ENCODE assay signal across 20 cellular contexts in the genomic region with DNA sequence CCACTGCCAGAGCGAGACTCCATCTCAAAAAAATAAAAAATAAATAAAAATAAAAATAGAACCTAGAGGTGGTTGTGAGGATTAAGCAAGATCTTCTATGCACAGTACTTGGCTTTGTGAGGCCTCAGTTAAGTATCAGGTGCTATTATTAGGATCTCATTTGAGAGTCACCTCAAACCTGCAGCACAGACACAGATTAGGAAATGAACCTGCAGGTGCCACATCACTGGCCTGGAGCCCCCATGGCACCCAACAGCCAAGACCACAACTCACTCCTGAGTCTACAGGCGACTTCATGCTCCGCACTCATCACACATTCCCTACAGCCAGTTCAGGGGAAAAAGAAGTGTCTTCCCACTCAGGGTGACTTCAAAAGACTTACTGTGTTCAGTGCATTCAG.
DNase-seq lines count a peak whose midpoint lies in the region; ATAC-seq and TF ChIP-seq lines count a peak whose summit lies in the region.
"Had no signal": no experiment of that assay in that cellular context is flagged by ENCODE, and none has a peak within 500 bp of the region (broad histone marks: within the 10 kb centered on the region; RNA-seq: fewer than 3 reads in every experiment).

No MANE protein-coding gene starts in this region.

- no peak overlapping the region for H3K4me2 ChIP-seq in IMR-90 (ENCODE audit: low read depth, low read length)

- intact Hi-C loops in IMR-90 (cut with micrococcal nuclease) (no loop called here), gastrocnemius medialis (cut with DNase I; ENCODE audit: low total_unique reads) (loop anchor here (5.0 kb wide), 1 partner anchor 52 kb away; no protein-coding TSS in a partner anchor)

- in situ Hi-C loops in GM13977 (cut with MboI; ENCODE audit: low pct_unique_long_range_greater_than_20kb, low sequenced_read_pairs, unreplicated experiment): no loop called here
- in situ Hi-C loops in IMR-90 (cut with MboI; ENCODE audit: low sequenced_read_pairs): no loop called here
- in situ Hi-C loops in gastrocnemius medialis (cut with MboI; ENCODE audit: low sequenced_read_pairs in 4 of 4): loop anchor here in 1 of 4 donors (5.0 kb wide), 1 partner anchor 57 kb away; no protein-coding TSS in a partner anchor

- no peak overlapping the region for H3K4me3 Mint-ChIP-seq in T-cell
- H3K4me3 Mint-ChIP-seq: activated naive CD4-positive, alpha-beta T cell treated with anti-CD3 and anti-CD28 coated beads, Interleukin-2, amount 50 U/mL, for 24 hours; activated T-cell treated with anti-CD3 and anti-CD28 coated beads, Interleukin-2, amount 50 U/mL, for 72 hours; CD4-positive, alpha-beta memory T cell; nephron had no signal

- peaks cover 5 to 22% (median 9%) of the 10 kb centered on the region in 3 donors for H3K4me1 Mint-ChIP-seq in T-cell

- H3K23ac ChIP-seq in IMR-90 (ENCODE audit: low read depth, low read length): no peak overlapping the region

- CTCF ChIA-PET in IMR-90 (lab: Yijun Ruan, JAX): no interaction called here
- CTCF ChIA-PET in T-cell (lab: Charles Lee): interaction anchor here in 1 of 2 donors (0.6 kb wide), 1 partner anchor 27 kb away, joined by 5 read pairs; no protein-coding TSS in a partner anchor

- H2AFZ ChIP-seq in IMR-90 (replicated peaks; ENCODE audit: low read length, poor library complexity): no peak overlapping the region

- H3K56ac ChIP-seq in IMR-90 (ENCODE audit: extremely low read depth, insufficient read depth, low read length): no peak overlapping the region

- H3K9me3 ChIP-seq in IMR-90 (ENCODE audit: control insufficient read depth, insufficient read depth, low read length) (no peaks in the 10 kb centered on the region), gastrocnemius medialis (no peaks in the 10 kb centered on the region)
- no peaks in the 10 kb centered on the region for H3K9me3 ChIP-seq in effector memory CD4-positive, alpha-beta T cell (ENCODE audit: control insufficient read depth, low read length)
- H3K9me3 ChIP-seq: MG63 had no signal

- no peak for TF ChIP-seq RAD21 in IMR-90 (IDR thresholded peaks at IDR 0.05; ENCODE audit: low read length)

- peaks cover 8% of the 10 kb centered on the region; the same call in 1 of the 2 replicates for H3K9me1 ChIP-seq in IMR-90 (ENCODE audit: insufficient read depth, low read length)

- H3K27me3 ChIP-seq in IMR-90 (ENCODE audit: control insufficient read depth, insufficient read depth, low read length): no peaks in the 10 kb centered on the region
- no peaks in the 10 kb centered on the region for H3K27me3 ChIP-seq in gastrocnemius medialis
- no peaks in the 10 kb centered on the region for H3K27me3 ChIP-seq in effector memory CD4-positive, alpha-beta T cell (replicated peaks; ENCODE audit: control insufficient read depth, insufficient read depth, low read length, poor library complexity, severe bottlenecking)
- H3K27me3 ChIP-seq: MG63 had no signal

- no CpG with 5 or more reads among the region's 3 CpGs for WGBS in IMR-90 (ENCODE audit: extremely low coverage in 2 of 2, insufficient read length in 1 of 2), 2 experiments

- DNase-seq in GM13977 (ENCODE audit: low spot score) (peak; percentile 27), IMR-90 (no peak), gastrocnemius medialis (peak in 1 of 2 donors; percentile 46), T-cell (no peak)
- no peak for DNase-seq in effector memory CD4-positive, alpha-beta T cell
- DNase-seq: activated CD4-positive, alpha-beta T cell treated with anti-CD3 and anti-CD28 coated beads for 48 hours; activated T-cell treated with anti-CD3 and anti-CD28 coated beads, Interleukin-2, amount 50 U/mL, for 72 hours; anterior cingulate cortex; caudate nucleus; CD4-positive, alpha-beta memory T cell; dermis blood vessel endothelial cell; GDM1; MG63; NCI-H146; SHP77 had no signal

- H3K18ac ChIP-seq in IMR-90 (ENCODE audit: low read depth, low read length): no peak overlapping the region

- no peak overlapping the region for H3K14ac ChIP-seq in IMR-90 (replicated peaks; ENCODE audit: low read depth, low read length)

- peaks cover 32 to 45% of the 10 kb centered on the region in 2 experiments for H3K79me1 ChIP-seq in IMR-90 (ENCODE audit: low read depth in 1 of 2, low read length in 2 of 2)

- H2BK20ac ChIP-seq in IMR-90 (ENCODE audit: low read depth, low read length): no peak overlapping the region

- H3K36me3 ChIP-seq in IMR-90 (ENCODE audit: control insufficient read depth, insufficient read depth, low read length): peaks cover 22% of the 10 kb centered on the region
- peaks cover 0 to 6% of the 10 kb centered on the region in 2 donors for H3K36me3 ChIP-seq in gastrocnemius medialis
- H3K36me3 ChIP-seq in effector memory CD4-positive, alpha-beta T cell (ENCODE audit: control insufficient read depth, insufficient read depth, low read length): peaks cover 26% of the 10 kb centered on the region

- peaks cover 6% of the 10 kb centered on the region for H3K4me1 ChIP-seq in IMR-90 (ENCODE audit: control insufficient read depth, insufficient read depth, low read length)
- H3K4me1 ChIP-seq in gastrocnemius medialis: peaks cover 38 to 51% of the 10 kb centered on the region in 2 donors
- no peaks in the 10 kb centered on the region for H3K4me1 ChIP-seq in effector memory CD4-positive, alpha-beta T cell (ENCODE audit: control insufficient read depth, insufficient read depth, low read length, poor library complexity, severe bottlenecking)

- no peak for TF ChIP-seq CTCF in GM13977 (IDR thresholded peaks at IDR 0.05; ENCODE audit: extremely low read depth, insufficient read depth, missing control alignments)
- TF ChIP-seq CTCF in IMR-90 (conservative IDR thresholded peaks at IDR 0.05; ENCODE audit: low read depth, low read length): no peak
- no peak for TF ChIP-seq CTCF in gastrocnemius medialis (IDR thresholded peaks at IDR 0.05 in 4 of 5, conservative IDR thresholded peaks at IDR 0.05 in 1 of 5)

- dilution Hi-C loops in IMR-90 (cut with HindIII; ENCODE audit: low sequenced_read_pairs, unreplicated experiment): no loop called here

- H3K36me3 Mint-ChIP-seq in T-cell: peaks cover 49% of the 10 kb centered on the region

- no peak overlapping the region for H2BK120ac ChIP-seq in IMR-90 (ENCODE audit: low read depth, low read length)

- no peak overlapping the region for H4K8ac ChIP-seq in IMR-90 (ENCODE audit: low read depth in 2 of 2, low read length in 2 of 2)

- H4K91ac ChIP-seq in IMR-90 (ENCODE audit: insufficient read depth, low read depth, low read length): no peak overlapping the region

- no peak overlapping the region for H4K5ac ChIP-seq in IMR-90 (ENCODE audit: low read depth, low read length)

- H3K27ac Mint-ChIP-seq in T-cell: no peak overlapping the region
- H3K27ac Mint-ChIP-seq: activated T-cell treated with anti-CD3 and anti-CD28 coated beads, Interleukin-2, amount 50 U/mL, for 72 hours; nephron had no signal

- H3K9ac ChIP-seq in IMR-90 (ENCODE audit: low read depth, low read length): no peak overlapping the region

- H2BK15ac ChIP-seq in IMR-90 (ENCODE audit: low read depth, low read length): no peak overlapping the region

- ATAC-seq in IMR-90 (ENCODE audit: low read depth) (no peak), gastrocnemius medialis (peak; percentile 67 to 78), HG02610 (IDR thresholded peaks at IDR 0.05; ENCODE audit: unreplicated experiment) (no peak), T-cell (replicated peaks in 1 of 4) (no peak)
- ATAC-seq: activated T-cell treated with anti-CD3 and anti-CD28 coated beads, Interleukin-2, amount 50 U/mL, for 72 hours had no signal

- peak overlapping the region; percentile 69 for H2AK9ac ChIP-seq in IMR-90 (replicated peaks; ENCODE audit: low read depth, low read length, poor library complexity)

- no peak overlapping the region for H3K4ac ChIP-seq in IMR-90 (ENCODE audit: low read depth, low read length)

- H3K9me3 Mint-ChIP-seq in T-cell: no peaks in the 10 kb centered on the region
- H3K9me3 Mint-ChIP-seq: activated naive CD4-positive, alpha-beta T cell treated with anti-CD3 and anti-CD28 coated beads, Interleukin-2, amount 50 U/mL, for 24 hours; activated T-cell treated with anti-CD3 and anti-CD28 coated beads, Interleukin-2, amount 50 U/mL, for 72 hours; CD4-positive, alpha-beta memory T cell had no signal

- TF ChIP-seq POLR2A in IMR-90 (IDR thresholded peaks at IDR 0.05; ENCODE audit: low read depth, low read length): no peak
- no peak for TF ChIP-seq POLR2A in gastrocnemius medialis (IDR thresholded peaks at IDR 0.05)

- POLR2A ChIA-PET in IMR-90 (lab: Charles Lee; ENCODE audit: unreplicated experiment) (no interaction called here), T-cell (lab: Charles Lee) (interaction anchor here in 1 of 2 donors (0.6 kb wide), 1 partner anchor 180 kb away, joined by 3 read pairs; no protein-coding TSS in a partner anchor)

- H3K4me3 ChIP-seq in IMR-90 (ENCODE audit: insufficient read depth, low read depth, low read length) (no peak overlapping the region), gastrocnemius medialis (no peak overlapping the region)
- no peak overlapping the region for H3K4me3 ChIP-seq in effector memory CD4-positive, alpha-beta T cell (ENCODE audit: insufficient read depth, low read depth, low read length, poor library complexity, severe bottlenecking)
- H3K4me3 ChIP-seq: MG63 had no signal

- H3K27ac ChIP-seq in IMR-90 (ENCODE audit: insufficient read depth, low read length) (no peak overlapping the region), cingulate gyrus (ENCODE audit: low read depth, low read length) (peak overlapping the region; percentile 49), gastrocnemius medialis (peak overlapping the region; percentile 75 to 85 (median 84))
- H3K27ac ChIP-seq in effector memory CD4-positive, alpha-beta T cell (ENCODE audit: insufficient read depth, low read length, poor library complexity, severe bottlenecking): no peak overlapping the region
- H3K27ac ChIP-seq: epithelial cell of prostate had no signal

- BruUV-seq in IMR-90 (replicated peaks; lab: Mats Ljungman, UMichigan): no TSS peak

- no peaks in the 10 kb centered on the region for H3K27me3 Mint-ChIP-seq in T-cell
- H3K27me3 Mint-ChIP-seq: activated naive CD4-positive, alpha-beta T cell treated with anti-CD3 and anti-CD28 coated beads, Interleukin-2, amount 50 U/mL, for 24 hours; CD4-positive, alpha-beta memory T cell had no signal

- H2AK5ac ChIP-seq in IMR-90 (ENCODE audit: low read depth, low read length): peak overlapping the region; percentile 11; the same call in 1 of the 2 replicates

- H4K20me1 ChIP-seq in IMR-90 (ENCODE audit: insufficient read depth, low read length): peaks cover 3% of the 10 kb centered on the region; the same call in 1 of the 2 replicates

- no peak overlapping the region for H2BK5ac ChIP-seq in IMR-90 (ENCODE audit: low read depth, low read length, poor library complexity, severe bottlenecking)

TF ChIP-seq in IMR-90, 13 proteins besides CTCF, POLR2A, EP300 and RAD21 (continues in another document):
- TF ChIP-seq SMC3 (IDR thresholded peaks at IDR 0.05; ENCODE audit: low read depth, low read length): no peak
- TF ChIP-seq, protein P1, sequence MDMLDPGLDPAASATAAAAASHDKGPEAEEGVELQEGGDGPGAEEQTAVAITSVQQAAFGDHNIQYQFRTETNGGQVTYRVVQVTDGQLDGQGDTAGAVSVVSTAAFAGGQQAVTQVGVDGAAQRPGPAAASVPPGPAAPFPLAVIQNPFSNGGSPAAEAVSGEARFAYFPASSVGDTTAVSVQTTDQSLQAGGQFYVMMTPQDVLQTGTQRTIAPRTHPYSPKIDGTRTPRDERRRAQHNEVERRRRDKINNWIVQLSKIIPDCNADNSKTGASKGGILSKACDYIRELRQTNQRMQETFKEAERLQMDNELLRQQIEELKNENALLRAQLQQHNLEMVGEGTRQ (IDR thresholded peaks at IDR 0.05; ENCODE audit: low read depth, low read length): no peak

Comparison
In these comparisons a context has a peak if more than half of its experiments do, and no peak if none do; other contexts are left out.
1. ATAC-seq: peak in gastrocnemius medialis (2 of 2); none in IMR-90 (single experiment), HG02610 (single experiment) and T-cell (0 of 4).
2. H3K27ac ChIP-seq: peak in cingulate gyrus (single experiment) and gastrocnemius medialis (4 of 4); none in IMR-90 (single experiment) and effector memory CD4-positive, alpha-beta T cell (single experiment).